Comparison of ENCODE assay signal across 9 cellular contexts in the genomic region with DNA sequence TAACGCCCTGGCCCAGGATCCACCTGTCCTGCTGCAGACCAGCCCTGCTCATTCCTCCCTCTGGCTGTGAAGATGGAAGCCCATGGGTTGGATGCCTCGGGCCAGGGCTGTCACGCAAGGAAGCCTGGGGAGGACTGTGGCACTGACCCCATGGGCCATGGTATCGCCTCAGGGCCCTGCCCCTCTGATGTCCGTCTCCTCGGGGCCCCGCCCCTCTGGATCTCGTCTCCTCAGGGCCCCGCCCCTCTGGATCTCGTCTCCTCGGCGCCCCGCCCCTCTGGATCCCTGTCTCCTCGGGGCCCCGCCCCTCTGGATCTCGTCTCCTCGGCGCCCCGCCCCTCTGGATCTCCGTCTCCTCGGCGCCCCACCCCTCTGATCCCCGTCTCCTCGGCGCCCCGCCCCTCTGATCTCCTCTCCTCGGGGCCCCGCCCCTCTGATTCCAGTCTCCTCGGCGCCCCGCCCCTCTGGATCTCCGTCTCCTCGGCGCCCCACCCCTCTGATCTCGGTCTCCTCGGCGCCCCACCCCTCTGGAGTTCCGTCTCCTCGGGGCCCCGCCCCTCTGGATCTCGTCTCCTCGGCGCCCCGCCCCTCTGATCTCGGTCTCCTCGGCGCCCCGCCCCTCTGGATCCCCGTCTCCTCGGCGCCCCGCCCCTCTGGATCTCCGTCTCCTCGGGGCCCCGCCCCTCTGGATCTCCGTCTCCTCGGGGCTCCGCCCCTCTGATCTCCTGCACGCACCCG. TPM values are rescaled to one million over a fixed set of nuclear protein-coding genes. Genes with fewer than 3 reads are reported as not detected.
A peak's percentile ranks its signal among the peaks of the same experiment; 100 is the strongest.
DNase-seq lines count a peak whose midpoint lies in the region; ATAC-seq and TF ChIP-seq lines count a peak whose summit lies in the region.
"Had no signal": no experiment of that assay in that cellular context is flagged by ENCODE, and none has a peak within 500 bp of the region (broad histone marks: within the 10 kb centered on the region; RNA-seq: fewer than 3 reads in every experiment).

No MANE protein-coding gene starts in this region.

- peaks cover 15 to 18% of the 10 kb centered on the region in 2 donors for H3K4me1 ChIP-seq in adrenal gland (replicated peaks in 1 of 2)
- H3K4me1 ChIP-seq in sigmoid colon = peaks cover 0 to 32% (median 31%) of the 10 kb centered on the region in 4 donors

- H3K27ac ChIP-seq in adrenal gland = peak overlapping the region in 2 of 5 donors; percentile 26 to 58
- peak overlapping the region; percentile 55 to 65 (median 58) for H3K27ac ChIP-seq in sigmoid colon

- TF ChIP-seq CTCF in adrenal gland (IDR thresholded peaks at IDR 0.05) (no peak), sigmoid colon (IDR thresholded peaks at IDR 0.05) (no peak)

- H3K9me3 ChIP-seq in adrenal gland (replicated peaks in 1 of 3) = no peaks in the 10 kb centered on the region
- H3K9me3 ChIP-seq in sigmoid colon = no peaks in the 10 kb centered on the region

- H3K36me3 ChIP-seq in adrenal gland (replicated peaks in 1 of 2) (no peaks in the 10 kb centered on the region), sigmoid colon (no peaks in the 10 kb centered on the region)

- H3K4me3 ChIP-seq in adrenal gland (no peak overlapping the region), sigmoid colon (peak overlapping the region in 3 of 4 donors; percentile 18 to 30 (median 19))

- DNase-seq in EH (ENCODE audit: low read depth) = peak; percentile 77
- peak; percentile 52 for DNase-seq in LHCN-M2 (ENCODE audit: low read depth)
- peak; percentile 71 to 93 (median 80) for DNase-seq in adrenal gland
- peak; percentile 90 for DNase-seq in sigmoid colon
- DNase-seq in cerebellum (ENCODE audit: low spot score) = no peak
- DNase-seq: hippocampal formation, NCI-H1092 treated with DMSO at 0.1 percent for 48 hours had no signal

- intact Hi-C loops in adrenal gland (cut with DNase I) = no loop called here
- intact Hi-C loops in sigmoid colon (cut with DNase I) = no loop called here

- TF ChIP-seq POLR2A in adrenal gland (IDR thresholded peaks at IDR 0.05) = no peak
- TF ChIP-seq POLR2A in sigmoid colon (IDR thresholded peaks at IDR 0.05) = no peak

- no peak for TF ChIP-seq EP300 in sigmoid colon (IDR thresholded peaks at IDR 0.05)

- H3K27me3 ChIP-seq in adrenal gland (no peaks in the 10 kb centered on the region), sigmoid colon (peaks cover 3 to 20% (median 10%) of the 10 kb centered on the region in 3 donors)

- WGBS in adrenal gland, 4 donors = 22 to 91% (median 68%) methylated on average over 7 to 45 of the region's 60 CpGs
- 21 to 76% methylated on average over 51 to 57 of the region's 60 CpGs for WGBS in sigmoid colon, 2 donors

- ATAC-seq in GM18858 (IDR thresholded peaks at IDR 0.05; ENCODE audit: unreplicated experiment) = no peak
- ATAC-seq in HG02678 (IDR thresholded peaks at IDR 0.05; ENCODE audit: unreplicated experiment) = no peak

RNA-seq across cellular contexts. Expression of a gene that starts 24.0 kb away (rescaled TPM):
- total RNA-seq in LHCN-M2 (2014; rRNA removed) = 32.6 and 32.7 TPM in 2 replicates
- 82.0 TPM for polyA plus RNA-seq in LHCN-M2 (2012)
- total RNA-seq in adrenal gland = 10 to 100 TPM; 18.3 to 72.7 (median 32.5) TPM
- polyA plus RNA-seq in adrenal gland = 10 to 100 TPM in 2 of 3 donors, 1 to 10 TPM in 1; 1.9 to 50.8 (median 13.0) TPM
- 10 to 100 TPM; 26.8 to 53.6 (median 29.8) TPM for total RNA-seq in sigmoid colon
- polyA plus RNA-seq in sigmoid colon = 100 to 1,000 TPM in 1 of 3 donors, 10 to 100 TPM in 2; 93.1 to 116 (median 99.6) TPM
- total RNA-seq in cerebellum = 14.2 TPM

Comparison
In these comparisons a context has a peak if more than half of its experiments do, and no peak if none do; other contexts are left out.
1. H3K4me3 ChIP-seq: peak in sigmoid colon (3 of 4); none in adrenal gland (0 of 4).